ENCODE assay signal across 8 cellular contexts in genomic region chr19:14479985-14480694, GRCh38. TPM values are rescaled to one million over a fixed set of nuclear protein-coding genes. Genes with fewer than 3 reads are reported as not detected.
DNase-seq lines count a peak whose midpoint lies in the region; ATAC-seq, FAIRE-seq and TF ChIP-seq lines count a peak whose summit lies in the region.

No MANE protein-coding gene starts in this region.

- peak overlapping the region; percentile 52 for H3K4me2 ChIP-seq in astrocyte (ENCODE audit: low read length)

- H3K27ac Mint-ChIP-seq in astrocyte (ENCODE audit: unreplicated experiment), result peak overlapping the region; percentile 58

- H3K9ac ChIP-seq in astrocyte (ENCODE audit: low read length), result no peak overlapping the region

- H4K20me1 ChIP-seq in astrocyte (ENCODE audit: insufficient read depth, low read length), result peaks cover 59% of the 10 kb centered on the region

- H3K9me3 ChIP-seq in astrocyte (ENCODE audit: insufficient read depth, low read depth, low read length), result no peaks in the 10 kb centered on the region

- H3K4me3 ChIP-seq in astrocyte (ENCODE audit: insufficient read depth, low read depth, low read length), result no peak overlapping the region

- H3K9me3 Mint-ChIP-seq in astrocyte (ENCODE audit: unreplicated experiment), result no peaks in the 10 kb centered on the region

- TF ChIP-seq CTCF in astrocyte (IDR thresholded peaks at IDR 0.05; ENCODE audit: insufficient read depth, low read depth, low read length), result peak; percentile 43

- no peak for ATAC-seq in GM21381 (IDR thresholded peaks at IDR 0.05; ENCODE audit: unreplicated experiment)

- peak; percentile 18 for DNase-seq in SIG-M5 treated with dmso at 0.1 percent for 504 hours (lab: John Stamatoyannopoulos, UW; ENCODE audit: unreplicated experiment)
- DNase-seq in SIG-M5 (lab: John Stamatoyannopoulos, UW), result no peak
- peak; percentile 49 to 67 (median 55) for DNase-seq in T-helper 2 cell
- DNase-seq in astrocyte (ENCODE audit: low read depth), result no peak
- peak; percentile 31 for DNase-seq in iris pigment epithelial cell (ENCODE audit: low read depth)
- DNase-seq in stimulated activated CD4-positive, alpha-beta T cell treated with anti-CD3 and anti-CD28 coated beads, TNF-alpha, amount 100 ng/mL, for 4 hours (ENCODE audit: low read depth in 3 of 3), result peak; percentile 40 to 58 (median 49)
- no peak for DNase-seq in amniotic stem cell (lab: John Stamatoyannopoulos, UW)

- no peak overlapping the region for H3K4me3 Mint-ChIP-seq in astrocyte (ENCODE audit: unreplicated experiment)

- no peak overlapping the region for H3K27ac ChIP-seq in astrocyte (ENCODE audit: low read depth, low read length)

- no peak for FAIRE-seq in astrocyte (lab: Jason Lieb, UNC)

- H3K36me3 Mint-ChIP-seq in astrocyte (ENCODE audit: low read depth, unreplicated experiment), result peaks cover 7% of the 10 kb centered on the region

- H3K79me2 ChIP-seq in astrocyte (ENCODE audit: insufficient read depth, low read length), result peaks cover 4% of the 10 kb centered on the region

- no peaks in the 10 kb centered on the region for H3K27me3 ChIP-seq in astrocyte (ENCODE audit: insufficient read depth, low read length)

- H3K27me3 Mint-ChIP-seq in astrocyte (ENCODE audit: low read depth, unreplicated experiment), result no peaks in the 10 kb centered on the region

- no peak overlapping the region for H2AFZ ChIP-seq in astrocyte (ENCODE audit: low read depth, low read length)

- H3K4me1 ChIP-seq in astrocyte (ENCODE audit: insufficient read depth, low read length), result peaks cover 13% of the 10 kb centered on the region

- peaks cover 5% of the 10 kb centered on the region for H3K36me3 ChIP-seq in astrocyte (ENCODE audit: insufficient read depth, low read length)

- H3K4me1 Mint-ChIP-seq in astrocyte (ENCODE audit: low read depth, unreplicated experiment), result peaks cover 10% of the 10 kb centered on the region

RNA-seq across cellular contexts. Expression of gene PTGER1, which starts 5.0 kb away (rescaled TPM):
- total RNA-seq in astrocyte, result 0.41 and 0.91 TPM in 2 replicates

RNA-seq across cellular contexts. Expression of gene GIPC1, which starts 15.8 kb away (rescaled TPM):
- total RNA-seq in astrocyte, result 145 and 169 TPM in 2 replicates

RNA-seq across cellular contexts. Expression of gene DNAJB1, which starts 38.1 kb away (rescaled TPM):
- 100 and 105 TPM in 2 replicates for total RNA-seq in astrocyte

RNA-seq across cellular contexts. Expression of gene PKN1, which starts 47.0 kb away (rescaled TPM):
- total RNA-seq in astrocyte, result 59.2 and 68.3 TPM in 2 replicates

RNA-seq across cellular contexts. Expression of gene TECR, which starts 49.3 kb away (rescaled TPM):
- total RNA-seq in astrocyte, result 106 and 110 TPM in 2 replicates

Comparison
In these comparisons a context has a peak if more than half of its experiments do, and no peak if none do; other contexts are left out.
1. DNase-seq: peak in SIG-M5 treated with dmso at 0.1 percent for 504 hours (single experiment), T-helper 2 cell (5 of 5), iris pigment epithelial cell (single experiment) and stimulated activated CD4-positive, alpha-beta T cell treated with anti-CD3 and anti-CD28 coated beads, TNF-alpha, amount 100 ng/mL, for 4 hours (3 of 3); none in SIG-M5 (single experiment), astrocyte (single experiment) and amniotic stem cell (single experiment).